Comparison of ENCODE assay signal across 19 cellular contexts in genomic region chr5:1815881-1816292, GRCh38.
"Had no signal": no experiment of that assay in that cellular context is flagged by ENCODE, and none has a peak within 500 bp of the region (broad histone marks: within the 10 kb centered on the region; RNA-seq: fewer than 3 reads in every experiment).

No MANE protein-coding gene starts in this region.

- H3K4me1 ChIP-seq: colonic mucosa, esophagus muscularis mucosa, right lobe of liver, thyroid gland, vagina had no signal

- H3K27ac Mint-ChIP-seq: activated naive CD4-positive, alpha-beta T cell treated with anti-CD3 and anti-CD28 coated beads for 36 hours; activated naive CD8-positive, alpha-beta T cell treated with anti-CD3 and anti-CD28 coated beads, Interleukin-2, amount 50 U/mL, for 24 hours; nephron progenitor cell; T-cell had no signal

- H3K4me1 Mint-ChIP-seq: nephron progenitor cell had no signal

- H3K9me3 ChIP-seq: colonic mucosa, esophagus muscularis mucosa, right lobe of liver, thyroid gland, vagina had no signal

- H3K9me3 Mint-ChIP-seq: activated naive CD4-positive, alpha-beta T cell treated with anti-CD3 and anti-CD28 coated beads for 36 hours; activated naive CD8-positive, alpha-beta T cell treated with anti-CD3 and anti-CD28 coated beads, Interleukin-2, amount 50 U/mL, for 24 hours; nephron progenitor cell; T-cell had no signal

- H3K4me3 Mint-ChIP-seq: activated naive CD4-positive, alpha-beta T cell treated with anti-CD3 and anti-CD28 coated beads for 36 hours; activated naive CD8-positive, alpha-beta T cell treated with anti-CD3 and anti-CD28 coated beads, Interleukin-2, amount 50 U/mL, for 24 hours; nephron progenitor cell; T-cell had no signal

- H3K4me3 ChIP-seq: colonic mucosa, esophagus muscularis mucosa, hepatocyte, right lobe of liver, smooth muscle cell, thyroid gland, vagina had no signal

- H3K27ac ChIP-seq: colonic mucosa, esophagus muscularis mucosa, hepatocyte, right lobe of liver, thyroid gland, vagina had no signal

- DNase-seq: activated CD4-positive, alpha-beta T cell treated with anti-CD3 and anti-CD28 coated beads, Interleukin-2, amount 50 U/mL, for 4 hours; activated CD4-positive, CD25-positive, alpha-beta regulatory T cell treated with anti-CD3 and anti-CD28 coated beads, Interleukin-2, amount 50 U/mL, for 72 hours; activated naive CD4-positive, alpha-beta T cell treated with anti-CD3 and anti-CD28 coated beads for 36 hours; activated naive CD8-positive, alpha-beta T cell treated with anti-CD3 and anti-CD28 coated beads, Interleukin-2, amount 50 U/mL, for 24 hours; activated T-cell treated with anti-CD3 and anti-CD28 coated beads for 4 hours; colonic mucosa; effector CD4-positive, alpha-beta T cell; kidney; mesendoderm; nephron progenitor cell; right lobe of liver; stimulated activated CD4-positive, alpha-beta T cell treated with anti-CD3 and anti-CD28 coated beads, Interleukin-2, amount 100 ng/mL, for 24 hours; T-cell; T1000; thyroid gland had no signal

- H3K27me3 Mint-ChIP-seq: activated naive CD8-positive, alpha-beta T cell treated with anti-CD3 and anti-CD28 coated beads, Interleukin-2, amount 50 U/mL, for 24 hours; T-cell had no signal

- ATAC-seq: activated naive CD8-positive, alpha-beta T cell treated with anti-CD3 and anti-CD28 coated beads, Interleukin-2, amount 50 U/mL, for 24 hours; T-cell had no signal

- H3K27me3 ChIP-seq: colonic mucosa, esophagus muscularis mucosa, hepatocyte, right lobe of liver, thyroid gland, vagina had no signal
